28 cellular contexts compared by ENCODE assay signal in genomic region chr6:35650015-35650414, GRCh38.
"Had no signal": no experiment of that assay in that cellular context is flagged by ENCODE, and none has a peak within 500 bp of the region (broad histone marks: within the 10 kb centered on the region; RNA-seq: fewer than 3 reads in every experiment).

No MANE protein-coding gene starts in this region.

- H3K27ac Mint-ChIP-seq: immature natural killer cell; nephron; neural progenitor cell; progenitor cell of endocrine pancreas; stimulated activated memory B cell treated with anti-CD40 and anti-IgM and Interleukin-4, amounts not matched to agents 10 μg/mL and 1 μg/mL and 100 μg/mL, for 72 hours had no signal

- H3K36me3 ChIP-seq: neural progenitor cell, neutrophil had no signal

- H3K4me1 Mint-ChIP-seq: nephron had no signal

- DNase-seq: immature natural killer cell; kidney; left colon; left lung; lower lobe of right lung; mammary epithelial cell; mesenchymal stem cell; naive thymus-derived CD8-positive, alpha-beta T cell; occipital lobe; retina; right cardiac atrium; stimulated activated CD4-positive, alpha-beta T cell treated with anti-CD3 and anti-CD28 coated beads, Interleukin-1b, Interleukin-23, amount 100 ng/mL, for 48 hours; stimulated activated CD4-positive, alpha-beta T cell treated with anti-CD3 and anti-CD28 coated beads, Interleukin-2, amount 100 ng/mL, for 48 hours; stimulated activated CD4-positive, alpha-beta T cell treated with anti-CD3 and anti-CD28 coated beads, Interleukin-4, amount 100 ng/mL, for 4 hours; stimulated activated CD8-positive, alpha-beta memory T cell treated with anti-CD3 and anti-CD28 coated beads, Interleukin-4, amount 100 ng/mL, for 48 hours; stimulated activated naive CD4-positive, alpha-beta T cell treated with Interleukin-2 at 50 U/mL for 16 hours; stimulated activated naive CD8-positive, alpha-beta T cell treated with anti-CD3 and anti-CD28 coated beads, Interleukin-15, amount 100 ng/mL, for 72 hours; tibial artery; trophoblast cell; upper lobe of right lung had no signal

- H3K9me3 Mint-ChIP-seq: nephron; neural progenitor cell; stimulated activated memory B cell treated with anti-CD40 and anti-IgM and Interleukin-4, amounts not matched to agents 10 μg/mL and 1 μg/mL and 100 μg/mL, for 72 hours; stimulated activated naive CD8-positive, alpha-beta T cell treated with anti-CD3 and anti-CD28 coated beads, Interleukin-15, amount 100 ng/mL, for 72 hours had no signal

- H3K27me3 ChIP-seq: left lung, neural progenitor cell, neutrophil, tibial artery, upper lobe of right lung had no signal

- H3K9me3 ChIP-seq: left lung, lower lobe of right lung, neutrophil, thoracic aorta, tibial artery, upper lobe of right lung had no signal

- H3K4me1 ChIP-seq: parathyroid adenoma, upper lobe of right lung had no signal

- H3K4me3 Mint-ChIP-seq: immature natural killer cell; nephron; neural progenitor cell; stimulated activated memory B cell treated with anti-CD40 and anti-IgM and Interleukin-4, amounts not matched to agents 10 μg/mL and 1 μg/mL and 100 μg/mL, for 72 hours; stimulated activated naive CD8-positive, alpha-beta T cell treated with anti-CD3 and anti-CD28 coated beads, Interleukin-15, amount 100 ng/mL, for 72 hours had no signal

- H3K4me3 ChIP-seq: left lung, lower lobe of right lung, neural progenitor cell, smooth muscle cell, thoracic aorta, tibial artery, upper lobe of right lung had no signal

- ATAC-seq: left colon; left lung; naive thymus-derived CD8-positive, alpha-beta T cell; right cardiac atrium; stimulated activated memory B cell treated with anti-CD40 and anti-IgM and Interleukin-4, amounts not matched to agents 10 μg/mL and 1 μg/mL and 100 μg/mL, for 72 hours; stimulated activated naive CD8-positive, alpha-beta T cell treated with anti-CD3 and anti-CD28 coated beads, Interleukin-15, amount 100 ng/mL, for 72 hours; upper lobe of right lung had no signal

- H3K27me3 Mint-ChIP-seq: naive thymus-derived CD8-positive, alpha-beta T cell; stimulated activated memory B cell treated with anti-CD40 and anti-IgM and Interleukin-4, amounts not matched to agents 10 μg/mL and 1 μg/mL and 100 μg/mL, for 72 hours; stimulated activated naive CD8-positive, alpha-beta T cell treated with anti-CD3 and anti-CD28 coated beads, Interleukin-15, amount 100 ng/mL, for 72 hours had no signal

- H3K27ac ChIP-seq: left lung, lower lobe of right lung, neural progenitor cell, neutrophil, parathyroid adenoma, thoracic aorta, tibial artery, upper lobe of right lung had no signal
